Comparison of ENCODE assay signal across 8 cellular contexts in the genomic region with DNA sequence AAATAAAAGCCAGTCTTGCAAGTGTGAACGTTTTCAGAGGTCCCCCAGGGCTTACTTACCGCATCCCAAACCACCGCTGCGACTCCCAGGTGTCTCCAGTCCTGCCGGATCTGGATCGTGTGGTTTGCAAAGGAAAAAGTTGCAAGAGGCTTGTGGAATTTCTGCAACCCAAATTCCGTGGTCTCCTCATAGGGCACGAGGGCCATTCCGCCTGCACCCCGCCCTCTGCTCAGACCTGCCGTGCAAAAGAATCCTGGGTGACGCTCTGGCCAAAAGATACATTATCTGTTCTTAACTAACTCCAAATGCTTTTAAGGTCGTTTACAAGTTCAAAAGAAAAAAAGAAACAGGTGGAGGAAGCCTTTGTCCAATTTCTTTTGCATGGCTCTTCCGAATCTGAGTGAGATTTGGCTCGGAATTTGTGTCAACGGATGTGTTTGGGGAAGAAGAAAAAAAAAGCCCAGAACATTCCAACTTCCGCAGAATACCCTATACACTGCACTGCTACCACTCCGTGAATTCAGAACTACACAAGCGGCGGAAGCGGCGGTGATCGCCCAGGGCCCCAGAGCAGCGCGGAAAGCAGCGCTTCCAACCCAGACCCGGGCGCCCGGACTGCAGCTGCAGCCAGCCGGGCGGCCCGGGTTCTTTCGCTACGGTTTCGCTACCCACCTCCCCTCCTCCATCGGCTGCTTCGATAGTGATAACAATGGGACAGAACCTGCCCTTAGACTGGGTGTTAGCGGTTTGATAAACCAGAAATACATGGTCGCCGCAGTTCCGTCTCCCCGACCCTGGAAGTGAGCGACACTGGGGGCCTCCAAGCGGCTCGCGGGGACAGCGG.
DNase-seq lines count a peak whose midpoint lies in the region; ATAC-seq and TF ChIP-seq lines count a peak whose summit lies in the region.

No MANE protein-coding gene starts in this region.

- no peak for TF ChIP-seq CTCF in WI38 (IDR thresholded peaks at IDR 0.05; ENCODE audit: low read depth, low read length)

- peak overlapping the region; percentile 84 for H3K4me3 ChIP-seq in WI38 (ENCODE audit: low read depth, low read length)

- peak; percentile 21 for ATAC-seq in HG02840 (IDR thresholded peaks at IDR 0.05; ENCODE audit: low FRiP score, unreplicated experiment)

- DNase-seq in NCI-H2107 treated with DMSO at 0.1 percent for 48 hours (lab: John Stamatoyannopoulos, UW; ENCODE audit: unreplicated experiment): peak; percentile 30
- DNase-seq in NCI-H2107 (lab: John Stamatoyannopoulos, UW): no peak
- DNase-seq in NCI-H146 treated with DMSO at 0.1 percent for 48 hours (lab: John Stamatoyannopoulos, UW; ENCODE audit: unreplicated experiment): peak; percentile 38
- peak; percentile 61 for DNase-seq in central memory CD4-positive, alpha-beta T cell
- DNase-seq in iris pigment epithelial cell (ENCODE audit: low read depth): peak; percentile 81
- DNase-seq in stimulated activated CD4-positive, alpha-beta T cell treated with anti-CD3 and anti-CD28 coated beads, Interleukin-12 subunit alpha, Interleukin-12 subunit beta, amount 100 ng/mL, for 24 hours (ENCODE audit: low read depth in 2 of 2): peak; percentile 36 to 56
